ENCODE assay signal across 11 cellular contexts in genomic region chr6:11410539-11411307, GRCh38.
DNase-seq lines count a peak whose midpoint lies in the region; ATAC-seq and TF ChIP-seq lines count a peak whose summit lies in the region.
"Had no signal": no experiment of that assay in that cellular context is flagged by ENCODE, and none has a peak within 500 bp of the region (broad histone marks: within the 10 kb centered on the region; RNA-seq: fewer than 3 reads in every experiment).

No MANE protein-coding gene starts in this region.

- TF ChIP-seq POLR2A in uterus (IDR thresholded peaks at IDR 0.05): no peak

- no peaks in the 10 kb centered on the region for H3K9me3 ChIP-seq in uterus
- H3K9me3 ChIP-seq: body of pancreas had no signal

- H3K27me3 ChIP-seq in uterus: no peaks in the 10 kb centered on the region
- H3K27me3 ChIP-seq: BLaER1 treated with 17β-estradiol and CSF1 and Interleukin-3, amounts not matched to agents 10 nM and 100 nM; body of pancreas had no signal

- ATAC-seq in HG03378 (IDR thresholded peaks at IDR 0.05; ENCODE audit: unreplicated experiment): peak; percentile 55
- peak; percentile 67 to 70 for ATAC-seq in activated naive CD4-positive, alpha-beta T cell treated with anti-CD3 and anti-CD28 coated beads, Interleukin-2, amount 50 U/mL, for 72 hours
- no peak for ATAC-seq in HG02970 (IDR thresholded peaks at IDR 0.05; ENCODE audit: low FRiP score, unreplicated experiment)
- ATAC-seq: body of pancreas, K562 had no signal

- H3K27ac ChIP-seq in uterus: peak overlapping the region; percentile 79
- no peak overlapping the region for H3K27ac ChIP-seq in RWPE1
- H3K27ac ChIP-seq: body of pancreas had no signal

- POLR2A ChIA-PET in RWPE1 (lab: Yijun Ruan, JAX; ENCODE audit: low non-redundant PET): no interaction called here

- H3K4me1 ChIP-seq in uterus: no peaks in the 10 kb centered on the region
- H3K4me1 ChIP-seq: body of pancreas had no signal

- peaks cover 0 to under 1% of the 10 kb centered on the region in 2 donors for H3K36me3 Mint-ChIP-seq in activated naive CD4-positive, alpha-beta T cell treated with anti-CD3 and anti-CD28 coated beads, Interleukin-2, amount 50 U/mL, for 72 hours

- no peaks in the 10 kb centered on the region for H3K36me3 ChIP-seq in uterus
- H3K36me3 ChIP-seq: BLaER1 treated with 17β-estradiol and CSF1 and Interleukin-3, amounts not matched to agents 10 nM and 100 nM had no signal

- no peak overlapping the region for H3K4me3 ChIP-seq in uterus
- H3K4me3 ChIP-seq: BLaER1 treated with 17β-estradiol and CSF1 and Interleukin-3, amounts not matched to agents 10 nM and 100 nM; body of pancreas; K562 had no signal

- H3K9me3 Mint-ChIP-seq in activated naive CD4-positive, alpha-beta T cell treated with anti-CD3 and anti-CD28 coated beads, Interleukin-2, amount 50 U/mL, for 72 hours: peaks cover 0 to 13% of the 10 kb centered on the region in 2 donors

- H3K27ac Mint-ChIP-seq in activated naive CD4-positive, alpha-beta T cell treated with anti-CD3 and anti-CD28 coated beads, Interleukin-2, amount 50 U/mL, for 72 hours: peak overlapping the region in 1 of 2 donors; percentile 2

- peak; percentile 24 for DNase-seq in stimulated activated CD4-positive, alpha-beta T cell treated with anti-CD3 and anti-CD28 coated beads, Interleukin-1b, Interleukin-23, amount 100 ng/mL, for 48 hours
- DNase-seq in stimulated activated CD4-positive, alpha-beta T cell treated with anti-CD3 and anti-CD28 coated beads, Interleukin-4, amount 100 ng/mL, for 1 hour: no peak
- no peak for DNase-seq in activated naive CD4-positive, alpha-beta T cell treated with anti-CD3 and anti-CD28 coated beads, Interleukin-2, amount 50 U/mL, for 72 hours (ENCODE audit: low spot score in 2 of 2)
- DNase-seq in uterus (no peak), RWPE1 (ENCODE audit: low spot score) (no peak), NCI-H446 (lab: John Stamatoyannopoulos, UW) (no peak)
- DNase-seq: body of pancreas had no signal

- TF ChIP-seq CTCF in uterus (IDR thresholded peaks at IDR 0.05): no peak
- no peak for TF ChIP-seq CTCF in RWPE1 (conservative IDR thresholded peaks at IDR 0.05; ENCODE audit: low read depth)

- intact Hi-C loops in uterus (cut with DNase I; ENCODE audit: low total_unique reads): no loop called here

- CTCF ChIA-PET in RWPE1 (lab: Yijun Ruan, JAX): no interaction called here
